In genomic region chr4:93053140-93053539, GRCh38 we compare ENCODE assay signal across 33 cellular contexts.
"Had no signal": no experiment of that assay in that cellular context is flagged by ENCODE, and none has a peak within 500 bp of the region (broad histone marks: within the 10 kb centered on the region; RNA-seq: fewer than 3 reads in every experiment).

No MANE protein-coding gene starts in this region.

- H3K9me3 ChIP-seq: adrenal gland, ascending aorta, body of pancreas, breast epithelium had no signal

- DNase-seq: activated effector memory CD4-positive, alpha-beta T cell treated with anti-CD3 and anti-CD28 coated beads, Interleukin-2, amount 50 U/mL, for 16 hours; activated effector memory CD4-positive, alpha-beta T cell treated with Interleukin-2 at 50 U/mL for 16 hours; activated gamma-delta T cell; activated gamma-delta T cell treated with Interleukin-2 at 50 U/mL for 16 hours; activated naive CD4-positive, alpha-beta T cell; activated naive CD4-positive, alpha-beta T cell treated with anti-CD3 and anti-CD28 coated beads for 36 hours; activated naive CD4-positive, alpha-beta T cell treated with anti-CD3 and anti-CD28 coated beads, Interleukin-2, amount 10 ng/mL, durations not matched to agents 7 days and 5 days; activated naive CD4-positive, alpha-beta T cell treated with anti-CD3 and anti-CD28 coated beads, Interleukin-2, amount 50 U/mL, for 16 hours; activated naive CD4-positive, alpha-beta T cell treated with Interleukin-2 at 50 U/mL for 16 hours; activated naive CD8-positive, alpha-beta T cell treated with anti-CD3 and anti-CD28 coated beads for 36 hours; activated naive CD8-positive, alpha-beta T cell treated with anti-CD3 and anti-CD28 coated beads, Interleukin-2, amount 10 ng/mL, durations not matched to agents 7 days and 5 days; activated naive CD8-positive, alpha-beta T cell treated with anti-CD3 and anti-CD28 coated beads, Interleukin-2, amount 50 U/mL, for 24 hours; activated T-cell treated with anti-CD3 and anti-CD28 coated beads, Interleukin-2, amount 50 U/mL, for 24 hours; activated T-cell treated with anti-CD3 and anti-CD28 coated beads, Interleukin-2, amount 50 U/mL, for 4 hours; activated T-cell treated with anti-CD3 and anti-CD28 coated beads, Interleukin-2, amount 50 U/mL, for 48 hours; activated T-cell treated with anti-CD3 and anti-CD28 coated beads, Interleukin-2, amount 50 U/mL, for 72 hours; adrenal gland; amniotic stem cell; amygdala; anterior cingulate cortex; aorta; body of pancreas; brain microvascular endothelial cell; caudate nucleus; central memory CD4-positive, alpha-beta T cell; cerebellar nuclear complex had no signal

- H3K27ac ChIP-seq: adrenal gland, ascending aorta, body of pancreas, brain microvascular endothelial cell, breast epithelium, cardiac muscle cell had no signal

- H3K4me3 ChIP-seq: adrenal gland, ascending aorta, body of pancreas, breast epithelium, cardiac muscle cell had no signal

- H3K36me3 ChIP-seq: adrenal gland, ascending aorta, brain microvascular endothelial cell, breast epithelium, cardiac muscle cell had no signal

- H3K27me3 ChIP-seq: adrenal gland, ascending aorta, body of pancreas, brain microvascular endothelial cell, breast epithelium, cardiac muscle cell had no signal

- FAIRE-seq: astrocyte, bronchial epithelial cell had no signal

- H3K4me1 ChIP-seq: adrenal gland, ascending aorta, body of pancreas, breast epithelium had no signal

- ATAC-seq: activated naive CD4-positive, alpha-beta T cell treated with anti-CD3 and anti-CD28 coated beads, Interleukin-2, amount 50 U/mL, for 72 hours; activated naive CD8-positive, alpha-beta T cell treated with anti-CD3 and anti-CD28 coated beads, Interleukin-2, amount 50 U/mL, for 24 hours; activated T-cell treated with anti-CD3 and anti-CD28 coated beads, Interleukin-2, amount 50 U/mL, for 4 hours; activated T-cell treated with anti-CD3 and anti-CD28 coated beads, Interleukin-2, amount 50 U/mL, for 72 hours; activated T-helper 17 cell treated with anti-CD3 and anti-CD28 coated beads, Interleukin-2, amount 50 U/mL, for 72 hours; body of pancreas had no signal
